Comparison of ENCODE assay signal across 8 cellular contexts in the genomic region with DNA sequence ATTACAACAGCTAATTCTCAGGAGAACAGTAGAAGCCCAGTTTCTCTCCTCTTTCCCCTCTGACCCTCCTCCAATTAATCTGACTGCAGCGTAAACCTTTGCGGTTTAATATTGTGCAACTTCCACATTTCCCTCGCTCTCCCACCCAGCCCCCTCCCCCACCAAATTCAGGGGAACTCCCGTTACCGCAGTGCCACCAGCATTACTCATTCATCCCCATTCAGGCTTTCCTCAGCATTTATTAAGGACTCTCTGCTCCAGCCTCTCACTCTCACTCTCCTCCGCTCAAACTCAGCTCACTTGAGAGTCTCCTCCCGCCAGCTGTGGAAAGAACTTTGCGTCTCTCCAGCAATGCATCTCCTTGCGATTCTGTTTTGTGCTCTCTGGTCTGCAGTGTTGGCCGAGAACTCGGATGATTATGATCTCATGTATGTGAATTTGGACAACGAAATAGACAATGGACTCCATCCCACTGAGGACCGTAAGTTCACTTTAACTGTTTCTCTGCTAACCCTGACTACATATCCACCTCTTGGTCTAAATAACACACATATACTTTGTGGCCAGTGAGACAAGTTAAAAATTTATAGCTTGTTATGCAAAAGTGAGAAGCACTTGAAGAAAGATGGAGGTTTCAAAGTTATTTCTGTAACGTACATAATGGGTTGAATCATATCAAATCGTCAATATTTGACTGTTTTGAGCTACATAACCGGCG. TPM values are rescaled to one million over a fixed set of nuclear protein-coding genes. Genes with fewer than 3 reads are reported as not detected.
DNase-seq lines count a peak whose midpoint lies in the region; ATAC-seq and FAIRE-seq lines count a peak whose summit lies in the region.

TSS of gene PTX3 (plus strand) at position 268 of the 718 bp plus-strand sequence. CDS start at position 352, 84 bp downstream.

- no peak within 1 kb of the TSS for H3K27ac ChIP-seq in small intestine (ENCODE audit: low read depth in 1 of 2, low read length in 1 of 2)

- 5 to 14% (median 13%) methylated on average over 17 of the region's 17 CpGs for WGBS in small intestine, 3 donors

- H3K9me3 ChIP-seq in small intestine (ENCODE audit: control insufficient read depth, low read depth) = no peaks in the 10 kb centered on the region

- peaks cover 0 to 8% of the 10 kb centered on the region in 2 donors for H3K27me3 ChIP-seq in small intestine (ENCODE audit: control insufficient read depth in 2 of 2, insufficient read depth in 2 of 2, low read length in 2 of 2)

- no peaks in the 10 kb centered on the region for H3K4me1 ChIP-seq in small intestine (ENCODE audit: control insufficient read depth in 2 of 2, insufficient read depth in 1 of 2, low read depth in 1 of 2, low read length in 1 of 2)

- no peak for FAIRE-seq in small intestine (lab: Jason Lieb, UNC)

- H3K4me3 ChIP-seq in small intestine (ENCODE audit: low read depth in 1 of 2, low read length in 2 of 2) = peak within 1 kb of the TSS; percentile 18 to 20

- ATAC-seq in GM19023 (IDR thresholded peaks at IDR 0.05; ENCODE audit: unreplicated experiment) (no peak), GM19328 (IDR thresholded peaks at IDR 0.05; ENCODE audit: unreplicated experiment) (no peak), GM18868 (IDR thresholded peaks at IDR 0.05; ENCODE audit: unreplicated experiment) (no peak)

- DNase-seq in GM04504 (ENCODE audit: low read depth) (peak; percentile 64), NCI-H146 treated with DMSO at 0.1 percent for 48 hours (lab: John Stamatoyannopoulos, UW; ENCODE audit: unreplicated experiment) (peak; percentile 40), brain pericyte (ENCODE audit: low read depth, low spot score) (peak; percentile 42), inferior parietal cortex (ENCODE audit: extremely low spot score) (peak; percentile 30), small intestine (no peak)

- H3K36me3 ChIP-seq in small intestine (ENCODE audit: control insufficient read depth in 2 of 2, insufficient read depth in 2 of 2, low read length in 2 of 2) = no peaks in the 10 kb centered on the region

RNA-seq across cellular contexts. Expression of gene PTX3, which starts in this region (rescaled TPM):
- polyA plus RNA-seq in small intestine = 10 to 100 TPM in 1 of 3 donors, 1 to 10 TPM in 2; 1.1 to 11.8 (median 2.2) TPM
